ENCODE assay signal across 14 cellular contexts in the genomic region with DNA sequence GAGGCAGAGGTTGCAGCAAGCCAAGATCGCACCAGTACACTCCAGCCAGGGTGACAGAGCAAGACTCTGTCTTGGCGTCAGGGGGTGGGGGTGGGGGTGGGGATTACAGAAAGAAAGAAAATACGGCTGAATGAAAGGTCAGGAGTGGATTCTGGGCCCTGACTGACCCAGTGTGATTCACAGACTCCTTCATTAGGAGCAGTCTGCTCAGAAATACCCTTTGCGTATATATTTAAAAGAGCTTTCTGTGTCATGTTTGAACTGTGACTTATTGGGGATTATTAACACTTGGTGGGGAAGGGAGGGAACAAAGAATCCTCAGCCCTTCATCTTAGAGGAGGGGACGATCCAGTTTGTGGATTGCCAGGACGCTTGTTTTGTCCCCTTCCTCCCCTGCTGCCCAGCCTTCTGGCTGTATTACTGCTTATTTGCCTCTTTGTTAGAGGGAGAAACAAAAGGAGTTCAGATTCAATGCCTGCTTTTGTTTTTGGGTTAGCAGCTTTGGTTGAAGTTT.
DNase-seq lines count a peak whose midpoint lies in the region; ATAC-seq, FAIRE-seq and TF ChIP-seq lines count a peak whose summit lies in the region.
"Had no signal": no experiment of that assay in that cellular context is flagged by ENCODE, and none has a peak within 500 bp of the region (broad histone marks: within the 10 kb centered on the region; RNA-seq: fewer than 3 reads in every experiment).

No MANE protein-coding gene starts in this region.

- TF ChIP-seq POLR2A in HepG2 (IDR thresholded peaks at IDR 0.05; ENCODE audit: insufficient read depth in 1 of 2, low read depth in 2 of 2, low read length in 2 of 2): no peak
- no peak for TF ChIP-seq POLR2A in right lobe of liver (IDR thresholded peaks at IDR 0.05)

- peaks cover 9% of the 10 kb centered on the region for H3K27me3 Mint-ChIP-seq in nephron progenitor cell (ENCODE audit: low read depth, poor library complexity)
- H3K27me3 Mint-ChIP-seq in stimulated activated naive CD8-positive, alpha-beta T cell treated with anti-CD3 and anti-CD28 coated beads, Interleukin-15, amount 100 ng/mL, for 72 hours: peaks cover 6% of the 10 kb centered on the region

- H2AFZ ChIP-seq in HepG2 (ENCODE audit: low read length): no peak overlapping the region

- POLR2A ChIA-PET in HepG2 (lab: Yijun Ruan, JAX): interaction anchor here (0.7 to 1.6 kb wide), 2 partner anchors 9 to 33 kb away, joined by 3 to 5 read pairs; no protein-coding TSS in a partner anchor

- TF ChIP-seq EP300 in HepG2 (IDR thresholded peaks at IDR 0.05; ENCODE audit: low read depth in 2 of 2, low read length in 2 of 2) (no peak), HepG2 (CRISPR knock-in tag; IDR thresholded peaks at IDR 0.05; ENCODE audit: borderline replicate concordance) (no peak)

- H3K4me3 ChIP-seq in HepG2 (replicated peaks in 1 of 3; ENCODE audit: insufficient read depth in 1 of 3, low read depth in 2 of 3, low read length in 3 of 3): peak overlapping the region in 1 of 3 experiments; percentile 24; a peak in 1 of 6 replicates
- no peak overlapping the region for H3K4me3 ChIP-seq in right lobe of liver
- H3K4me3 ChIP-seq: A549, coronary artery, suprapubic skin had no signal

- H3K4me1 ChIP-seq in HepG2 (ENCODE audit: insufficient read depth, low read length) (peaks cover 83% of the 10 kb centered on the region), right lobe of liver (no peaks in the 10 kb centered on the region)
- H3K4me1 ChIP-seq: suprapubic skin had no signal

- H3K9me3 ChIP-seq in HepG2 (ENCODE audit: low read length) (no peaks in the 10 kb centered on the region), right lobe of liver (no peaks in the 10 kb centered on the region)
- H3K9me3 ChIP-seq: A549, suprapubic skin had no signal

- CTCF ChIA-PET in HepG2 (lab: Yijun Ruan, JAX; ENCODE audit: low intra/inter-chr PET ratio, low total read pairs): no interaction called here

- TF ChIP-seq CTCF in HepG2 (CRISPR knock-in tag; IDR thresholded peaks at IDR 0.05) (no peak), right lobe of liver (IDR thresholded peaks at IDR 0.05) (no peak), nephron progenitor cell (IDR thresholded peaks at IDR 0.05) (no peak)

- peaks cover 64% of the 10 kb centered on the region for H3K4me1 Mint-ChIP-seq in nephron progenitor cell
- H3K4me1 Mint-ChIP-seq in stimulated activated naive CD8-positive, alpha-beta T cell treated with anti-CD3 and anti-CD28 coated beads, Interleukin-15, amount 100 ng/mL, for 72 hours: no peaks in the 10 kb centered on the region
- H3K4me1 Mint-ChIP-seq: activated naive CD8-positive, alpha-beta T cell treated with anti-CD3 and anti-CD28 coated beads for 36 hours had no signal

- peaks cover 27% of the 10 kb centered on the region for H3K36me3 Mint-ChIP-seq in nephron progenitor cell (ENCODE audit: low read depth)
- H3K36me3 Mint-ChIP-seq: activated naive CD8-positive, alpha-beta T cell treated with anti-CD3 and anti-CD28 coated beads for 36 hours had no signal

- H3K79me2 ChIP-seq in HepG2 (ENCODE audit: insufficient read depth, low read length): peaks cover 87% of the 10 kb centered on the region

- ATAC-seq in HepG2: peak; percentile 58
- ATAC-seq in right lobe of liver: no peak
- ATAC-seq in GM19035 (IDR thresholded peaks at IDR 0.05; ENCODE audit: unreplicated experiment): no peak
- ATAC-seq in HG02970 (IDR thresholded peaks at IDR 0.05; ENCODE audit: low FRiP score, unreplicated experiment): no peak
- ATAC-seq in stimulated activated naive CD8-positive, alpha-beta T cell treated with anti-CD3 and anti-CD28 coated beads, Interleukin-15, amount 100 ng/mL, for 72 hours: no peak
- ATAC-seq: A549, PC-3 had no signal

- peak overlapping the region; percentile 95 for H3K27ac Mint-ChIP-seq in nephron progenitor cell
- peak overlapping the region in 1 of 2 donors; percentile 13 for H3K27ac Mint-ChIP-seq in stimulated activated naive CD8-positive, alpha-beta T cell treated with anti-CD3 and anti-CD28 coated beads, Interleukin-15, amount 100 ng/mL, for 72 hours
- H3K27ac Mint-ChIP-seq: activated naive CD8-positive, alpha-beta T cell treated with anti-CD3 and anti-CD28 coated beads for 36 hours had no signal

- no peak for FAIRE-seq in HepG2 (lab: Jason Lieb, UNC)
- FAIRE-seq: A549 had no signal

- peak overlapping the region; percentile 55 for H3K4me2 ChIP-seq in HepG2 (ENCODE audit: low read depth, low read length)
- H3K4me2 ChIP-seq: A549 had no signal

- 52% methylated on average over 6 of the region's 6 CpGs for WGBS in HepG2 (ENCODE audit: low lambda C conversion rate)
- 88% methylated on average over 6 of the region's 6 CpGs for WGBS in right lobe of liver (ENCODE audit: insufficient coverage, low coverage, low lambda C conversion rate, missing lambda C conversion rate)

- H3K36me3 ChIP-seq in HepG2 (replicated peaks in 1 of 2; ENCODE audit: control insufficient read depth in 1 of 2, insufficient read depth in 2 of 2, low read length in 2 of 2): peaks cover 3 to 10% of the 10 kb centered on the region in 2 experiments; a peak in 3 of 5 replicates
- no peaks in the 10 kb centered on the region for H3K36me3 ChIP-seq in right lobe of liver
- H3K36me3 ChIP-seq: suprapubic skin had no signal

- DNase-seq in HepG2 (ENCODE audit: low spot score): peak; percentile 54
- no peak for DNase-seq in right lobe of liver
- peak; percentile 56 for DNase-seq in foreskin melanocyte
- no peak for DNase-seq in nephron progenitor cell
- no peak for DNase-seq in COLO668 (lab: John Stamatoyannopoulos, UW; ENCODE audit: unreplicated experiment)
- no peak for DNase-seq in stimulated activated naive CD8-positive, alpha-beta T cell treated with anti-CD3 and anti-CD28 coated beads, Interleukin-15, amount 100 ng/mL, for 72 hours
- DNase-seq: activated CD4-positive, alpha-beta T cell treated with anti-CD3 and anti-CD28 coated beads for 1 hour; activated naive CD8-positive, alpha-beta T cell treated with anti-CD3 and anti-CD28 coated beads for 36 hours; PC-3 had no signal

- H3K27ac ChIP-seq in HepG2 (ENCODE audit: extremely low read length, insufficient read depth, low read length) (peak overlapping the region; percentile 48), right lobe of liver (no peak overlapping the region)
- H3K27ac ChIP-seq: suprapubic skin had no signal

- H3K4me3 Mint-ChIP-seq in nephron progenitor cell: peak overlapping the region; percentile 69
- H3K4me3 Mint-ChIP-seq in stimulated activated naive CD8-positive, alpha-beta T cell treated with anti-CD3 and anti-CD28 coated beads, Interleukin-15, amount 100 ng/mL, for 72 hours: no peak overlapping the region
- H3K4me3 Mint-ChIP-seq: activated naive CD8-positive, alpha-beta T cell treated with anti-CD3 and anti-CD28 coated beads for 36 hours had no signal

- H3K9ac ChIP-seq in HepG2 (ENCODE audit: insufficient read depth, low read depth, low read length): peak overlapping the region; percentile 23; the same call in 1 of the 2 replicates

- no TSS peak for BruUV-seq in HepG2 (replicated peaks; lab: Mats Ljungman, UMichigan)

- in situ Hi-C loops in HepG2 (cut with HindIII; ENCODE audit: extremely low pct_ligation_motif_present, low pct_unique_long_range_greater_than_20kb): no loop called here

- intact Hi-C loops in HepG2 (cut with micrococcal nuclease; ENCODE audit: unreplicated experiment) (no loop called here), right lobe of liver (cut with DNase I) (no loop called here)

- no peak for TF ChIP-seq RAD21 in HepG2 (CRISPR knock-in tag; IDR thresholded peaks at IDR 0.05)

- H3K9me3 Mint-ChIP-seq in nephron progenitor cell: peaks cover under 1% of the 10 kb centered on the region
- no peaks in the 10 kb centered on the region for H3K9me3 Mint-ChIP-seq in stimulated activated naive CD8-positive, alpha-beta T cell treated with anti-CD3 and anti-CD28 coated beads, Interleukin-15, amount 100 ng/mL, for 72 hours
- H3K9me3 Mint-ChIP-seq: activated naive CD8-positive, alpha-beta T cell treated with anti-CD3 and anti-CD28 coated beads for 36 hours had no signal

- no peaks in the 10 kb centered on the region for H4K20me1 ChIP-seq in HepG2 (ENCODE audit: insufficient read depth, low read length)

- H3K27me3 ChIP-seq in HepG2 (ENCODE audit: control insufficient read depth in 1 of 2, insufficient read depth in 2 of 2, low read length in 2 of 2) (no peaks in the 10 kb centered on the region), right lobe of liver (no peaks in the 10 kb centered on the region)
- H3K27me3 ChIP-seq: suprapubic skin had no signal

TF ChIP-seq in HepG2, 621 proteins besides CTCF, POLR2A, EP300 and RAD21 (continues in another document):
- TF ChIP-seq TOE1 (CRISPR knock-in tag; IDR thresholded peaks at IDR 0.05) (no peak), ZNF775 (CRISPR knock-in tag; IDR thresholded peaks at IDR 0.05; ENCODE audit: borderline replicate concordance) (no peak)
- TF ChIP-seq, protein P1, sequence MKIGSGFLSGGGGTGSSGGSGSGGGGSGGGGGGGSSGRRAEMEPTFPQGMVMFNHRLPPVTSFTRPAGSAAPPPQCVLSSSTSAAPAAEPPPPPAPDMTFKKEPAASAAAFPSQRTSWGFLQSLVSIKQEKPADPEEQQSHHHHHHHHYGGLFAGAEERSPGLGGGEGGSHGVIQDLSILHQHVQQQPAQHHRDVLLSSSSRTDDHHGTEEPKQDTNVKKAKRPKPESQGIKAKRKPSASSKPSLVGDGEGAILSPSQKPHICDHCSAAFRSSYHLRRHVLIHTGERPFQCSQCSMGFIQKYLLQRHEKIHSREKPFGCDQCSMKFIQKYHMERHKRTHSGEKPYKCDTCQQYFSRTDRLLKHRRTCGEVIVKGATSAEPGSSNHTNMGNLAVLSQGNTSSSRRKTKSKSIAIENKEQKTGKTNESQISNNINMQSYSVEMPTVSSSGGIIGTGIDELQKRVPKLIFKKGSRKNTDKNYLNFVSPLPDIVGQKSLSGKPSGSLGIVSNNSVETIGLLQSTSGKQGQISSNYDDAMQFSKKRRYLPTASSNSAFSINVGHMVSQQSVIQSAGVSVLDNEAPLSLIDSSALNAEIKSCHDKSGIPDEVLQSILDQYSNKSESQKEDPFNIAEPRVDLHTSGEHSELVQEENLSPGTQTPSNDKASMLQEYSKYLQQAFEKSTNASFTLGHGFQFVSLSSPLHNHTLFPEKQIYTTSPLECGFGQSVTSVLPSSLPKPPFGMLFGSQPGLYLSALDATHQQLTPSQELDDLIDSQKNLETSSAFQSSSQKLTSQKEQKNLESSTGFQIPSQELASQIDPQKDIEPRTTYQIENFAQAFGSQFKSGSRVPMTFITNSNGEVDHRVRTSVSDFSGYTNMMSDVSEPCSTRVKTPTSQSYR (CRISPR knock-in tag; IDR thresholded peaks at IDR 0.05; ENCODE audit: borderline replicate concordance): peak; percentile 15; the same call in 1 of the 2 replicates

Comparison
In these comparisons a context has a peak if more than half of its experiments do, and no peak if none do; other contexts are left out.
1. DNase-seq: peak in HepG2 (single experiment) and foreskin melanocyte (single experiment); none in right lobe of liver (0 of 3), nephron progenitor cell (single experiment), COLO668 (single experiment) and stimulated activated naive CD8-positive, alpha-beta T cell treated with anti-CD3 and anti-CD28 coated beads, Interleukin-15, amount 100 ng/mL, for 72 hours (0 of 2).